Comparison of ENCODE assay signal across 8 cellular contexts in the genomic region with DNA sequence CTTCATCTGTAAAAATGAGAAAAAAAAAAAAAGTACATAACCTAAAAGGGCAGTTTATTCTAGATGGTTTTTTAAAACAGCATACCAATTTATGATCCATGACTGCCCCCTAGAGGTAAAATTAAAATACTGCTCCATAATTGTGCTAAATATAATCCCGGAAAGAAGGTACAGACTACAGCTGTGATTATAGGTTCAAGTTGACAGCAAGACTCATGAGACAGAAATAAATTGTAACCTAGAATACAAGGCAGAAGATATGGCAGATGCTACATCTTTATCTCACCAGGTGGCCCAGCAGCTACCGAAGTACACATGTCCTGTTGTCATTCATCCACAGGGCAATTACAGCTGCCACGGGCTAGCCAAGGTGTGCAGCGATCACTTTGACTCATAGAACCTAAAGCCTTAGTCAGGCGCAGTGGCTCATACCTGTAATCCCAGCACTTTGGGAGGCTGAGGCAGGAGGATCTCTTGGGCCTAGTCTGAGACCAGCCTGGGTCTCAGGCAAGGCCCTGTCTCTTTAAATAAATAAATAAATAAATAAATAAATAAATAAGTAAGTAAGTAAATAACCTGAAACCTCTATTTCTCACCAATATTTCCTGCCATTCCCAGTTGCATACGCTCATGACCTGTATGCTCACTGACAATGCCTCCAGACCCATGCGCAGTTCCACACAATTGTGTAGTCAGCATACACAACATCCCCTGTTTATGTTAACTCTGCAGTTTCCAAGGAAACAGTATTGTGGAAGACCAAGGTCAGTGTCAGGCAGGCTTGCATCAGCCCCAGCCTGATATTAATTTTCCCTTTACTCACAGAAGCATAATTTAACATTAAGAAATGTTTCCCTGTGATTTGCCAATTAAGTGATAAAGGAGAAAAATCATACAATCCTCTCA. TPM values are rescaled to one million over a fixed set of nuclear protein-coding genes. Genes with fewer than 3 reads are reported as not detected.
DNase-seq lines count a peak whose midpoint lies in the region; ATAC-seq and TF ChIP-seq lines count a peak whose summit lies in the region.

No MANE protein-coding gene starts in this region.

- no peak overlapping the region for H2AFZ ChIP-seq in parathyroid adenoma

- no peaks in the 10 kb centered on the region for H3K79me2 ChIP-seq in parathyroid adenoma

- no peaks in the 10 kb centered on the region for H3K4me1 ChIP-seq in parathyroid adenoma

- H3K4me1 Mint-ChIP-seq in T-helper 17 cell, result peaks cover 3% of the 10 kb centered on the region

- peak; percentile 82 for ATAC-seq in T-helper 17 cell
- ATAC-seq in HG03457 (IDR thresholded peaks at IDR 0.05; ENCODE audit: unreplicated experiment), result no peak

- no peak overlapping the region for H3K4me2 ChIP-seq in parathyroid adenoma (ENCODE audit: low read length)

- H3K9ac ChIP-seq in parathyroid adenoma, result no peak overlapping the region

- H3K27ac Mint-ChIP-seq in T-helper 17 cell, result no peak overlapping the region

- H3K36me3 ChIP-seq in GM06990 (ENCODE audit: control insufficient read depth, insufficient read depth, low read length) (no peaks in the 10 kb centered on the region), parathyroid adenoma (ENCODE audit: control insufficient read depth, insufficient read depth, low read length) (no peaks in the 10 kb centered on the region)

- TF ChIP-seq CTCF in 22Rv1 (IDR thresholded peaks at IDR 0.05), result peak; percentile 78
- peak; percentile 40 for TF ChIP-seq CTCF in GM06990 (IDR thresholded peaks at IDR 0.05; ENCODE audit: insufficient read depth, low read length, poor library complexity, severe bottlenecking)
- peak; percentile 53 for TF ChIP-seq CTCF in fibroblast of villous mesenchyme (IDR thresholded peaks at IDR 0.05; ENCODE audit: insufficient read depth, low read depth, low read length)
- peak; percentile 62 for TF ChIP-seq CTCF in parathyroid adenoma (IDR thresholded peaks at IDR 0.05)

- H3K27me3 Mint-ChIP-seq in T-helper 17 cell, result peaks cover 49% of the 10 kb centered on the region

- H3K27me3 ChIP-seq in GM06990 (replicated peaks; ENCODE audit: control insufficient read depth, insufficient read depth, low read length) (no peaks in the 10 kb centered on the region), parathyroid adenoma (ENCODE audit: control insufficient read depth, insufficient read depth, low read length) (no peaks in the 10 kb centered on the region)

- no peak overlapping the region for H3K4me3 Mint-ChIP-seq in T-helper 17 cell

- H3K27ac ChIP-seq in 22Rv1 (no peak overlapping the region), parathyroid adenoma (no peak overlapping the region)

- peaks cover 6% of the 10 kb centered on the region for H3K36me3 Mint-ChIP-seq in T-helper 17 cell (ENCODE audit: low read depth)

- peak; percentile 42 for DNase-seq in GM06990 (ENCODE audit: extremely low read depth, insufficient read length)
- peak; percentile 99 for DNase-seq in NCI-H2029 (lab: John Stamatoyannopoulos, UW)
- DNase-seq in T-helper 17 cell, result no peak
- DNase-seq in fibroblast of villous mesenchyme (ENCODE audit: low read depth), result peak; percentile 75
- no peak for DNase-seq in NK-92 (lab: John Stamatoyannopoulos, UW; ENCODE audit: unreplicated experiment)

- H3K9me3 ChIP-seq in T-helper 17 cell (ENCODE audit: control insufficient read depth, low read length, poor library complexity, severe bottlenecking) (no peaks in the 10 kb centered on the region), parathyroid adenoma (ENCODE audit: control insufficient read depth, low read length) (no peaks in the 10 kb centered on the region)

- H3K4me3 ChIP-seq in GM06990 (replicated peaks; ENCODE audit: low read depth, low read length), result no peak overlapping the region
- H3K4me3 ChIP-seq in fibroblast of villous mesenchyme (ENCODE audit: low read depth, low read length), result no peak overlapping the region
- H3K4me3 ChIP-seq in parathyroid adenoma (ENCODE audit: low read depth, low read length), result no peak overlapping the region

RNA-seq across cellular contexts. Expression of gene PPIE, which starts 18.3 kb away (rescaled TPM):
- total RNA-seq in T-helper 17 cell (10 to 100 TPM; 44.8 to 57.5 TPM), fibroblast of villous mesenchyme (23.8 and 31.1 TPM in 2 replicates)

RNA-seq across cellular contexts. Expression of gene HPCAL4, which starts 29.1 kb away (rescaled TPM):
- total RNA-seq in T-helper 17 cell, result 10 to 100 TPM; 23.4 to 30.3 TPM
- not detected in 2 replicates for total RNA-seq in fibroblast of villous mesenchyme

RNA-seq across cellular contexts. Expression of gene NT5C1A, which starts 48.4 kb away (rescaled TPM):
- total RNA-seq in T-helper 17 cell, result under 1 TPM; 0.31 to 0.70 TPM
- total RNA-seq in fibroblast of villous mesenchyme, result not detected in 2 replicates

RNA-seq across cellular contexts. Expression of gene OXCT2, which starts 50.8 kb away (rescaled TPM):
- total RNA-seq in T-helper 17 cell (under 1 TPM in 1 of 2 donors, not detected in 1; 0.70 TPM), fibroblast of villous mesenchyme (1.7 and 5.2 TPM in 2 replicates)

Comparison
In these comparisons a context has a peak if more than half of its experiments do, and no peak if none do; other contexts are left out.
1. DNase-seq: peak in GM06990 (single experiment), NCI-H2029 (single experiment) and fibroblast of villous mesenchyme (single experiment); none in T-helper 17 cell (0 of 3) and NK-92 (single experiment).
2. RNA of gene HPCAL4, which starts 29.1 kb away (total RNA-seq): 23.4 to 30.3 TPM in T-helper 17 cell; not detected in fibroblast of villous mesenchyme; every median in the first group is over 10 times any median in the second.
3. Peak in every context shown above with its lines, with median percentiles within 50 percentile points of each other: CTCF ChIP-seq.